Comparison of ENCODE assay signal across 2 cellular contexts in genomic region chr13:52903320-52903719, GRCh38.
TF ChIP-seq lines count a peak whose summit lies in the region.

No MANE protein-coding gene starts in this region.

TF ChIP-seq in liver, 16 proteins besides CTCF, POLR2A, EP300 and RAD21 (continued from another document):
- TF ChIP-seq ATF3 (IDR thresholded peaks at IDR 0.05) (no peak), HNF4G (IDR thresholded peaks at IDR 0.05) (no peak), SP1 (IDR thresholded peaks at IDR 0.05) (no peak), YY1 (IDR thresholded peaks at IDR 0.05) (peak; percentile 27), GABPA (IDR thresholded peaks at IDR 0.05 in 1 of 2, conservative IDR thresholded peaks at IDR 0.05 in 1 of 2) (no peak)

TF ChIP-seq in HepG2, 621 proteins besides CTCF, POLR2A, EP300 and RAD21 (continued from another document):
- TF ChIP-seq CBFB (CRISPR knock-in tag; IDR thresholded peaks at IDR 0.05) (no peak), ZNF513 (CRISPR knock-in tag; conservative IDR thresholded peaks at IDR 0.05) (no peak), ZGPAT (CRISPR knock-in tag; IDR thresholded peaks at IDR 0.05) (no peak), ZNF556 (CRISPR knock-in tag; IDR thresholded peaks at IDR 0.05; ENCODE audit: borderline replicate concordance) (no peak), ZNF564 (CRISPR knock-in tag; IDR thresholded peaks at IDR 0.05) (no peak), MTA3 (CRISPR knock-in tag; IDR thresholded peaks at IDR 0.05) (no peak), ZSCAN29 (CRISPR knock-in tag; conservative IDR thresholded peaks at IDR 0.05) (no peak)
TF ChIP-seq in HepG2: peak in this region for 0.
